Comparison of ENCODE assay signal across 1 cellular context in the genomic region with DNA sequence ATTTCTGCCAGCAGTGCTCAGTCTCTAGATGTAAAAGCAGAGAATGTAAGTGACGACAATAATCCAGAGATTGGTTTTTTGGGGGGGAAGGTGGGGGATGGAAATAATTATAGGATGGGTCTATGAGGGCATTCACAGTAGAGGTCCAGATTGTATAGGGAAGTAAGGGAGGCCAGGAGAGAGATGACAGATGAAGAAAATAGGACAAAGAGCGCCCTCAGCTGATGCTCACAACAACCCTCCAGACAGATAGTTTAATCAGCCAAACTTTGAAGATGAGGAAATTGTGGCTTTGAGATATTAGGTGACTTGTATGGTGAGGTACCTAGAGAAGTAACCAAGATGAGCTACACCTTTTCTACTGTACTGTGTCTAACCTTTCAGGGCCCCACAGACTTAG.
TF ChIP-seq lines count a peak whose summit lies in the region.

No MANE protein-coding gene starts in this region.

TF ChIP-seq in SK-N-SH, 30 proteins besides CTCF, POLR2A, EP300 and RAD21 (continued from another document):
- TF ChIP-seq, protein P1, sequence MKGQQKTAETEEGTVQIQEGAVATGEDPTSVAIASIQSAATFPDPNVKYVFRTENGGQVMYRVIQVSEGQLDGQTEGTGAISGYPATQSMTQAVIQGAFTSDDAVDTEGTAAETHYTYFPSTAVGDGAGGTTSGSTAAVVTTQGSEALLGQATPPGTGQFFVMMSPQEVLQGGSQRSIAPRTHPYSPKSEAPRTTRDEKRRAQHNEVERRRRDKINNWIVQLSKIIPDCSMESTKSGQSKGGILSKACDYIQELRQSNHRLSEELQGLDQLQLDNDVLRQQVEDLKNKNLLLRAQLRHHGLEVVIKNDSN (IDR thresholded peaks at IDR 0.05; ENCODE audit: borderline replicate concordance, low read depth), result no peak
- no peak for TF ChIP-seq SIN3A (IDR thresholded peaks at IDR 0.05; ENCODE audit: borderline replicate concordance, low read depth, low read length)
- no peak for TF ChIP-seq REST (IDR thresholded peaks at IDR 0.05; ENCODE audit: low read depth, low read length)
- TF ChIP-seq JUND (IDR thresholded peaks at IDR 0.05), result no peak
